In the genomic region with DNA sequence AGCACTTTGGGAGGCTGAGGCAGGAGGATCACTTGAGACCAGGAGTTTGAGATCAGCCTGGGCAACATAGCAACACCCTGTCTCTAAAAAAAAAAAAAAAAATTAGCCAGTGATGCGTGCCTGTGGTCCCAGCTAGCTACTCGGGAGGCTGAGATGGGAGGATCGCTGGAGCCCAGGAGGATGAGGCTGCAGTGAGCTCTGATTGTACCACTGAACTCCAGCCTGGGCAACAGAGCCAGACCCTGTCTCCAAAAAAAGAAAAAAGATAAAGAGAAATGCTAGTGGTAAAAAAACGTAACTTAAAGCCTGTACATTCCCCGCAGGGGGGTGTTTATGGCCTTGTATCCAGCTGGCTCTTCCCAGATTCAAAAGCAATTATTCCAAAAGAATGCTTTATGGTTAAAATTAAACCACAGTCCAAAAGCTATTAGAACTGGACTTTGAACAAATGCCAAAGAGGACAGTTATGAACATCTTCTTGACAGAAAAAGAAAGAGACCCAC, we compare ENCODE assay signal across 1 cellular context.
TF ChIP-seq lines count a peak whose summit lies in the region.

No MANE protein-coding gene starts in this region.

TF ChIP-seq in GM23338, 12 proteins besides CTCF, POLR2A, EP300 and RAD21 (continued from another document):
- TF ChIP-seq, protein P1, sequence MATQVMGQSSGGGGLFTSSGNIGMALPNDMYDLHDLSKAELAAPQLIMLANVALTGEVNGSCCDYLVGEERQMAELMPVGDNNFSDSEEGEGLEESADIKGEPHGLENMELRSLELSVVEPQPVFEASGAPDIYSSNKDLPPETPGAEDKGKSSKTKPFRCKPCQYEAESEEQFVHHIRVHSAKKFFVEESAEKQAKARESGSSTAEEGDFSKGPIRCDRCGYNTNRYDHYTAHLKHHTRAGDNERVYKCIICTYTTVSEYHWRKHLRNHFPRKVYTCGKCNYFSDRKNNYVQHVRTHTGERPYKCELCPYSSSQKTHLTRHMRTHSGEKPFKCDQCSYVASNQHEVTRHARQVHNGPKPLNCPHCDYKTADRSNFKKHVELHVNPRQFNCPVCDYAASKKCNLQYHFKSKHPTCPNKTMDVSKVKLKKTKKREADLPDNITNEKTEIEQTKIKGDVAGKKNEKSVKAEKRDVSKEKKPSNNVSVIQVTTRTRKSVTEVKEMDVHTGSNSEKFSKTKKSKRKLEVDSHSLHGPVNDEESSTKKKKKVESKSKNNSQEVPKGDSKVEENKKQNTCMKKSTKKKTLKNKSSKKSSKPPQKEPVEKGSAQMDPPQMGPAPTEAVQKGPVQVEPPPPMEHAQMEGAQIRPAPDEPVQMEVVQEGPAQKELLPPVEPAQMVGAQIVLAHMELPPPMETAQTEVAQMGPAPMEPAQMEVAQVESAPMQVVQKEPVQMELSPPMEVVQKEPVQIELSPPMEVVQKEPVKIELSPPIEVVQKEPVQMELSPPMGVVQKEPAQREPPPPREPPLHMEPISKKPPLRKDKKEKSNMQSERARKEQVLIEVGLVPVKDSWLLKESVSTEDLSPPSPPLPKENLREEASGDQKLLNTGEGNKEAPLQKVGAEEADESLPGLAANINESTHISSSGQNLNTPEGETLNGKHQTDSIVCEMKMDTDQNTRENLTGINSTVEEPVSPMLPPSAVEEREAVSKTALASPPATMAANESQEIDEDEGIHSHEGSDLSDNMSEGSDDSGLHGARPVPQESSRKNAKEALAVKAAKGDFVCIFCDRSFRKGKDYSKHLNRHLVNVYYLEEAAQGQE (IDR thresholded peaks at IDR 0.05; ENCODE audit: unreplicated experiment) = no peak
- TF ChIP-seq POLR2AphosphoS5 (IDR thresholded peaks at IDR 0.05; ENCODE audit: low read depth) = no peak
- TF ChIP-seq NANOG (IDR thresholded peaks at IDR 0.05; ENCODE audit: borderline replicate concordance) = no peak
- TF ChIP-seq, protein P2, sequence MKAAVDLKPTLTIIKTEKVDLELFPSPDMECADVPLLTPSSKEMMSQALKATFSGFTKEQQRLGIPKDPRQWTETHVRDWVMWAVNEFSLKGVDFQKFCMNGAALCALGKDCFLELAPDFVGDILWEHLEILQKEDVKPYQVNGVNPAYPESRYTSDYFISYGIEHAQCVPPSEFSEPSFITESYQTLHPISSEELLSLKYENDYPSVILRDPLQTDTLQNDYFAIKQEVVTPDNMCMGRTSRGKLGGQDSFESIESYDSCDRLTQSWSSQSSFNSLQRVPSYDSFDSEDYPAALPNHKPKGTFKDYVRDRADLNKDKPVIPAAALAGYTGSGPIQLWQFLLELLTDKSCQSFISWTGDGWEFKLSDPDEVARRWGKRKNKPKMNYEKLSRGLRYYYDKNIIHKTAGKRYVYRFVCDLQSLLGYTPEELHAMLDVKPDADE (IDR thresholded peaks at IDR 0.05) = no peak
